ENCODE assay signal across 17 cellular contexts in genomic region chr2:205976120-205976814, GRCh38.
"Had no signal": no experiment of that assay in that cellular context is flagged by ENCODE, and none has a peak within 500 bp of the region (broad histone marks: within the 10 kb centered on the region; RNA-seq: fewer than 3 reads in every experiment).

No MANE protein-coding gene starts in this region.

- H3K4me1 ChIP-seq: ascending aorta, heart right ventricle, vagina had no signal

- H3K27me3 ChIP-seq: ascending aorta, esophagus squamous epithelium, heart right ventricle, tibial nerve, vagina had no signal

- H3K36me3 Mint-ChIP-seq: natural killer cell had no signal

- H3K4me3 ChIP-seq: ascending aorta, esophagus squamous epithelium, heart right ventricle, tibial nerve, vagina had no signal

- H3K27ac Mint-ChIP-seq: activated naive CD4-positive, alpha-beta T cell treated with anti-CD3 and anti-CD28 coated beads, Interleukin-2, amount 50 U/mL, for 24 hours; activated T-cell treated with anti-CD3 and anti-CD28 coated beads, Interleukin-2, amount 50 U/mL, for 72 hours; immature natural killer cell; natural killer cell had no signal

- H3K4me3 Mint-ChIP-seq: activated naive CD4-positive, alpha-beta T cell treated with anti-CD3 and anti-CD28 coated beads, Interleukin-2, amount 50 U/mL, for 24 hours; activated T-cell treated with anti-CD3 and anti-CD28 coated beads, Interleukin-2, amount 50 U/mL, for 72 hours; immature natural killer cell; natural killer cell had no signal

- H3K4me1 Mint-ChIP-seq: activated naive CD4-positive, alpha-beta T cell treated with anti-CD3 and anti-CD28 coated beads, Interleukin-2, amount 50 U/mL, for 24 hours; immature natural killer cell; natural killer cell had no signal

- H3K9me3 ChIP-seq: ascending aorta, esophagus squamous epithelium, heart right ventricle, tibial nerve, vagina had no signal

- DNase-seq: activated CD4-positive, alpha-beta T cell treated with anti-CD3 and anti-CD28 coated beads, Interleukin-2, amount 50 U/mL, for 1 hour; activated effector memory CD4-positive, alpha-beta T cell treated with anti-CD3 and anti-CD28 coated beads, Interleukin-2, amount 50 U/mL, for 16 hours; activated T-cell treated with anti-CD3 and anti-CD28 coated beads, Interleukin-2, amount 50 U/mL, for 72 hours; cortex of kidney; effector CD8-positive, alpha-beta T cell; esophagus squamous epithelium; heart right ventricle; immature natural killer cell; left ventricle myocardium superior; mesenchymal stem cell; natural killer cell; stimulated activated CD4-positive, alpha-beta T cell treated with anti-CD3 and anti-CD28 coated beads, Interleukin-2, amount 100 ng/mL, for 24 hours; stimulated activated naive CD8-positive, alpha-beta T cell treated with anti-CD3 and anti-CD28 coated beads, Interleukin-15, Interleukin-2, amounts not matched to agents 100 U/mL and 50 U/mL, for 24 hours had no signal

- H3K36me3 ChIP-seq: ascending aorta, esophagus squamous epithelium, heart right ventricle, tibial nerve, vagina had no signal

- H3K9me3 Mint-ChIP-seq: activated T-cell treated with anti-CD3 and anti-CD28 coated beads, Interleukin-2, amount 50 U/mL, for 72 hours; immature natural killer cell; natural killer cell had no signal

- H3K27ac ChIP-seq: ascending aorta, esophagus squamous epithelium, heart right ventricle, tibial nerve, vagina had no signal
